8 cellular contexts compared by ENCODE assay signal in the genomic region with DNA sequence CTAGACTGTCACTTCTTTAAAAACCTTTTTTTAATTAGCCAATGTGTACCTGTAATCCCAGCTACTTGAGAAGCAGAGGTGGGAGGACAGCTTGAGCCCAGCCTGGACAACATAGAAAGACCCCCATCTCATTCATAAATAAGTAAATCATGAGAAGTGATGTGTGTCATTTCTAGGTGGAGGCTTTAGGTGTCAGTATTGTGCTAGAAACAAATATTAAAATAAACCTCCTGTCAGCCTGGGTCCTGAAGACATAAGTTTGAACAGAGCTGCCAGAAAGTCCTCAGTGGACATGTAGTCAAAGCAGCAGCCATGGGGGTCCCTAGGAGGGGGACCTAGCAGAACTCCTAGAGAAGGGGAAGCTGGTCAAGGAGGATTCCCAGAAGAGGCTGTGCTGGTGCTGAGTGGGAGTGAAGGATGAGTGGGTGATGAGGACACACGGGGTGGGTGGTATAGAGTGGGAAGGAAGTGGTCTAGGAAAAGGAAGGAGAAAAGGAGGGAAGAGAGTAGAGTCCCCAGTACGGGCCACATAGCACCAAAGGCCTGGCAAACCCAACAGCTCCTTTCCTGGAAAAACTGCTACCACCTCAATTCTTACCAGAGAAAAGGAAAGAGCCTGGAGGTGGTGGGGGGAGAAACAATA.
DNase-seq lines count a peak whose midpoint lies in the region; ATAC-seq and TF ChIP-seq lines count a peak whose summit lies in the region.

No MANE protein-coding gene starts in this region.

- no peak overlapping the region for H3K27ac ChIP-seq in PC-3 (ENCODE audit: low read length)
- H3K27ac ChIP-seq in effector memory CD4-positive, alpha-beta T cell (ENCODE audit: insufficient read depth, low read length, poor library complexity, severe bottlenecking), result no peak overlapping the region

- POLR2A ChIA-PET in PC-3 (lab: Charles Lee; ENCODE audit: unreplicated experiment), result no interaction called here

- H3K27me3 ChIP-seq in PC-3 (ENCODE audit: low read length), result no peaks in the 10 kb centered on the region; the same call in 1 of the 2 replicates
- H3K27me3 ChIP-seq in effector memory CD4-positive, alpha-beta T cell (replicated peaks; ENCODE audit: control insufficient read depth, insufficient read depth, low read length, poor library complexity, severe bottlenecking), result no peaks in the 10 kb centered on the region

- H3F3A ChIP-seq in PC-3 (ENCODE audit: low read length, unreplicated experiment), result no peaks in the 10 kb centered on the region

- H2AFZ ChIP-seq in PC-3 (ENCODE audit: low read length), result no peak overlapping the region

- no peak overlapping the region for H3K9ac ChIP-seq in PC-3 (ENCODE audit: low read length)

- TF ChIP-seq CTCF in GM12865 (IDR thresholded peaks at IDR 0.05; ENCODE audit: insufficient read depth, low read depth, low read length, missing control alignments) (no peak), PC-3 (conservative IDR thresholded peaks at IDR 0.05; ENCODE audit: low read depth, low read length) (peak; percentile 68)

- H3K4me3 ChIP-seq in GM12865 (ENCODE audit: low read depth, low read length), result no peak overlapping the region
- no peak overlapping the region for H3K4me3 ChIP-seq in PC-3 (ENCODE audit: low read length)
- H3K4me3 ChIP-seq in effector memory CD4-positive, alpha-beta T cell (ENCODE audit: insufficient read depth, low read depth, low read length, poor library complexity, severe bottlenecking), result no peak overlapping the region

- H3K9me3 ChIP-seq in PC-3 (ENCODE audit: low read length), result no peaks in the 10 kb centered on the region
- no peaks in the 10 kb centered on the region for H3K9me3 ChIP-seq in effector memory CD4-positive, alpha-beta T cell (ENCODE audit: control insufficient read depth, low read length)

- H3K4me2 ChIP-seq in PC-3 (ENCODE audit: low read length), result no peak overlapping the region

- H3K79me2 ChIP-seq in PC-3 (ENCODE audit: low read length), result no peaks in the 10 kb centered on the region

- intact Hi-C loops in PC-3 (cut with micrococcal nuclease), result loop anchor here (5.0 kb wide), 2 partner anchors 322 to 527 kb away; no protein-coding TSS in a partner anchor

- DNase-seq in AG08396 (ENCODE audit: low spot score) (peak; percentile 30), GM12865 (ENCODE audit: low read depth) (peak; percentile 31), PC-3 (peak; percentile 54), germinal center (ENCODE audit: low spot score) (peak; percentile 36), DMS79 (lab: John Stamatoyannopoulos, UW) (no peak), DMS153 (lab: John Stamatoyannopoulos, UW) (no peak)
- no peak for DNase-seq in effector memory CD4-positive, alpha-beta T cell

- peaks cover 17% of the 10 kb centered on the region for H3K4me1 ChIP-seq in PC-3 (ENCODE audit: insufficient read depth, low read length)
- no peaks in the 10 kb centered on the region for H3K4me1 ChIP-seq in effector memory CD4-positive, alpha-beta T cell (ENCODE audit: control insufficient read depth, insufficient read depth, low read length, poor library complexity, severe bottlenecking)

- CTCF ChIA-PET in PC-3 (lab: Charles Lee), result interaction anchor here (0.6 to 0.8 kb wide), 3 partner anchors 17 to 321 kb away, joined by 4 to 6 read pairs (median 4); no protein-coding TSS in a partner anchor

- H4K20me1 ChIP-seq in PC-3 (ENCODE audit: low read length), result no peaks in the 10 kb centered on the region

- no TSS peak for BruUV-seq in PC-3 (replicated peaks; lab: Mats Ljungman, UMichigan)

- no peaks in the 10 kb centered on the region for H3K36me3 ChIP-seq in PC-3 (ENCODE audit: low read depth, low read length)
- H3K36me3 ChIP-seq in effector memory CD4-positive, alpha-beta T cell (ENCODE audit: control insufficient read depth, insufficient read depth, low read length), result no peaks in the 10 kb centered on the region

- ATAC-seq in PC-3, result no peak
- no peak for ATAC-seq in HG03196 (IDR thresholded peaks at IDR 0.05; ENCODE audit: unreplicated experiment)

- no peaks in the 10 kb centered on the region for H3K9me2 ChIP-seq in PC-3 (replicated peaks; ENCODE audit: low read length)

Comparison
In these comparisons a context has a peak if more than half of its experiments do, and no peak if none do; other contexts are left out.
1. DNase-seq: peak in AG08396 (single experiment), GM12865 (single experiment), PC-3 (single experiment) and germinal center (single experiment); none in DMS79 (single experiment), effector memory CD4-positive, alpha-beta T cell (0 of 3) and DMS153 (single experiment).